20 cellular contexts compared by ENCODE assay signal in genomic region chr2:46885376-46885775, GRCh38. TPM values are rescaled to one million over a fixed set of nuclear protein-coding genes. Genes with fewer than 3 reads are reported as not detected.
A peak's percentile ranks its signal among the peaks of the same experiment; 100 is the strongest.
DNase-seq lines count a peak whose midpoint lies in the region; ATAC-seq, FAIRE-seq and TF ChIP-seq lines count a peak whose summit lies in the region.
"Had no signal": no experiment of that assay in that cellular context is flagged by ENCODE, and none has a peak within 500 bp of the region (broad histone marks: within the 10 kb centered on the region; RNA-seq: fewer than 3 reads in every experiment).

No MANE protein-coding gene starts in this region.

- no TSS peak for BruUV-seq in K562 (replicated peaks; lab: Mats Ljungman, UMichigan)

- no peaks in the 10 kb centered on the region; the same call in 1 of the 2 replicates for H4K20me1 ChIP-seq in K562 (replicated peaks; ENCODE audit: control insufficient read depth, insufficient read depth, low read length)

- H3K36me3 ChIP-seq in heart right ventricle (no peaks in the 10 kb centered on the region), K562 (ENCODE audit: control insufficient read depth, insufficient read depth, low read length) (no peaks in the 10 kb centered on the region), aorta (ENCODE audit: control insufficient read depth in 1 of 2, insufficient read depth in 2 of 2, low read length in 1 of 2) (no peaks in the 10 kb centered on the region)
- H3K36me3 ChIP-seq: uterus had no signal

- H2AFZ ChIP-seq in K562 (ENCODE audit: low read depth, low read length) = no peak overlapping the region

- H3K4me1 ChIP-seq in heart right ventricle = peaks cover 5 to 59% (median 27%) of the 10 kb centered on the region in 9 donors
- no peaks in the 10 kb centered on the region for H3K4me1 ChIP-seq in K562 (replicated peaks in 1 of 2; ENCODE audit: control insufficient read depth in 2 of 2, insufficient read depth in 2 of 2, low read length in 2 of 2)
- no peaks in the 10 kb centered on the region for H3K4me1 ChIP-seq in aorta (ENCODE audit: control insufficient read depth in 1 of 2, insufficient read depth in 2 of 2, low read length in 2 of 2)

- whole genome bisulfite sequencing in heart right ventricle, 2 donors = 56 to 70% methylated on average over 4 of the region's 4 CpGs
- 0% methylated on average over 4 of the region's 4 CpGs for WGBS in K562 (ENCODE audit: insufficient coverage, low coverage, missing lambda C conversion rate)
- 9% methylated on average over 4 of the region's 4 CpGs for WGBS in aorta, 2 donors

- TF ChIP-seq RAD21 in K562 (CRISPR knock-in tag; conservative IDR thresholded peaks at IDR 0.05 in 1 of 2, IDR thresholded peaks at IDR 0.05 in 1 of 2) = no peak

- intact Hi-C loops in heart right ventricle (cut with DNase I) = loop anchor here in 5 of 10 donors (5.0 kb wide), 2 partner anchors 233 to 253 kb away; no protein-coding TSS in a partner anchor
- intact Hi-C loops in cardiac septum (cut with DNase I) = loop anchor here (5.0 kb wide), 3 partner anchors 233 to 893 kb away; no protein-coding TSS in a partner anchor
- intact Hi-C loops in K562 (cut with micrococcal nuclease) = loop anchor here (5.0 kb wide), 2 partner anchors 253 to 437 kb away; no protein-coding TSS in a partner anchor
- intact Hi-C loops in aorta (cut with DNase I) = loop anchor here in 1 of 2 donors (5.0 kb wide), 1 partner anchor 233 kb away; no protein-coding TSS in a partner anchor

- FAIRE-seq in K562 (lab: Jason Lieb, UNC) = peak; percentile 6

- no peak for TF ChIP-seq POLR2A in K562 (conservative IDR thresholded peaks at IDR 0.05)

- ATAC-seq in heart right ventricle = no peak
- ATAC-seq in K562 = no peak
- peak; percentile 53 for ATAC-seq in aorta (ENCODE audit: low FRiP score)
- no peak for ATAC-seq in GM18520 (IDR thresholded peaks at IDR 0.05; ENCODE audit: unreplicated experiment)
- no peak for ATAC-seq in GM19452 (IDR thresholded peaks at IDR 0.05; ENCODE audit: unreplicated experiment)
- ATAC-seq: activated T-helper 17 cell treated with anti-CD3 and anti-CD28 coated beads, Interleukin-2, amount 50 U/mL, for 72 hours; mucosa of descending colon; psoas muscle had no signal

- DNase-seq in heart right ventricle = no peak
- no peak for DNase-seq in cardiac septum (ENCODE audit: low spot score)
- no peak for DNase-seq in K562 (ENCODE audit: extremely low read depth in 1 of 4, low spot score in 3 of 4)
- DNase-seq in left kidney (ENCODE audit: low read depth, low spot score) = peak; percentile 24
- DNase-seq in aorta = no peak
- no peak for DNase-seq in amygdala (lab: John Stamatoyannopoulos, UW)
- DNase-seq: activated naive CD8-positive, alpha-beta T cell treated with anti-CD3 and anti-CD28 coated beads, Interleukin-2, amount 10 ng/mL, durations not matched to agents 7 days and 5 days; cerebellar nuclear complex; effector CD8-positive, alpha-beta T cell; GF-D8; mucosa of descending colon; NCI-H1417; psoas muscle; stimulated activated CD8-positive, alpha-beta memory T cell treated with anti-CD3 and anti-CD28 coated beads, Interleukin-4, amount 100 ng/mL, for 48 hours; substantia nigra; uterus had no signal

- CTCF ChIA-PET in K562 (lab: Yijun Ruan, JAX; ENCODE audit: low intra/inter-chr PET ratio) = no interaction called here

- H3K27ac ChIP-seq in heart right ventricle (peak overlapping the region in 7 of 10 donors; percentile 3 to 84 (median 72)), K562 (ENCODE audit: extremely low read depth, low read depth, low read length) (no peak overlapping the region), aorta (ENCODE audit: low read depth in 1 of 2, low read length in 2 of 2) (peak overlapping the region in 1 of 2 donors; percentile 7)
- H3K27ac ChIP-seq: C4-2B, psoas muscle, uterus had no signal

- TF ChIP-seq CTCF in heart right ventricle (IDR thresholded peaks at IDR 0.05) (no peak), K562 (IDR thresholded peaks at IDR 0.05 in 2 of 3, conservative IDR thresholded peaks at IDR 0.05 in 1 of 3; ENCODE audit: insufficient read depth in 2 of 3, low read depth in 1 of 3, low read length in 3 of 3) (no peak)

- H3K27me3 ChIP-seq in heart right ventricle (no peaks in the 10 kb centered on the region), K562 (ENCODE audit: control insufficient read depth in 2 of 2, insufficient read depth in 2 of 2, low read length in 2 of 2) (peaks cover 14 to 51% of the 10 kb centered on the region in 2 experiments), aorta (ENCODE audit: control insufficient read depth in 1 of 2, insufficient read depth in 2 of 2, low read length in 1 of 2) (no peaks in the 10 kb centered on the region)
- H3K27me3 ChIP-seq: uterus had no signal

- H3K4me3 ChIP-seq in heart right ventricle = no peak overlapping the region
- no peak overlapping the region for H3K4me3 ChIP-seq in K562
- H3K4me3 ChIP-seq in aorta (ENCODE audit: low read length in 2 of 2) = no peak overlapping the region
- H3K4me3 ChIP-seq: mucosa of descending colon, psoas muscle, uterus had no signal

- no peak overlapping the region for H3K4me2 ChIP-seq in K562 (ENCODE audit: insufficient read depth, low read length)

- H3K9me3 ChIP-seq in heart right ventricle (no peaks in the 10 kb centered on the region), K562 (replicated peaks; ENCODE audit: control insufficient read depth, insufficient read depth, low read depth, low read length) (no peaks in the 10 kb centered on the region), aorta (ENCODE audit: control insufficient read depth, low read length) (no peaks in the 10 kb centered on the region)
- H3K9me3 ChIP-seq: mucosa of descending colon, psoas muscle, uterus had no signal

- no peak overlapping the region for H3K9ac ChIP-seq in K562 (ENCODE audit: insufficient read depth in 1 of 2, low read depth in 2 of 2, low read length in 2 of 2)

- no peaks in the 10 kb centered on the region for H3K79me2 ChIP-seq in K562 (ENCODE audit: control insufficient read depth, insufficient read depth, low read length)

- no peaks in the 10 kb centered on the region for H3K9me1 ChIP-seq in K562 (ENCODE audit: control insufficient read depth, insufficient read depth, low read length)

- in situ Hi-C loops in K562 (cut with MboI) = loop anchor here (5.0 kb wide), 1 partner anchor 233 kb away; no protein-coding TSS in a partner anchor

- TF ChIP-seq EP300 in K562 (IDR thresholded peaks at IDR 0.05; ENCODE audit: low read length) = no peak

- POLR2A ChIA-PET in K562 (lab: Yijun Ruan, JAX) = interaction anchor here (0.9 to 1.5 kb wide), 5 partner anchors 9 to 267 kb away, joined by 3 to 4 read pairs (median 3); no protein-coding TSS in a partner anchor

TF ChIP-seq in K562, 482 proteins besides CTCF, POLR2A, EP300 and RAD21 (continues in another document):
- TF ChIP-seq ETV5 (CRISPR knock-in tag; IDR thresholded peaks at IDR 0.05; ENCODE audit: low read depth) (no peak), CBFA2T3 (IDR thresholded peaks at IDR 0.05) (no peak), ARNT (IDR thresholded peaks at IDR 0.05) (no peak)

RNA-seq across cellular contexts. Expression of gene MCFD2, which starts 30.2 kb away (rescaled TPM):
- total RNA-seq in heart right ventricle (10 to 100 TPM; 47.8 to 88.4 (median 54.0) TPM), cardiac septum (55.1 TPM), K562 (2014; rRNA removed) (78.6 and 82.9 TPM in 2 replicates), K562 (2014; rRNA removed; fragmentation: Illumina TruSeq; extraction: Trizol) (99.4 and 117 TPM in 2 replicates), K562 (2015; rRNA removed; fragmentation: Illumina TruSeq; extraction: Trizol) (95.8 and 100 TPM in 2 replicates), K562 (2021) (115 and 125 TPM in 2 replicates), aorta (100 to 1,000 TPM; 122 to 165 TPM)
- polyA plus RNA-seq in heart right ventricle (10 to 100 TPM; 13.2 to 53.4 TPM), K562 (2011; rRNA removed) (165 and 201 TPM in 2 replicates), K562 (2014; fragmentation: Illumina TruSeq; extraction: Trizol) (110 and 123 TPM in 2 replicates), K562 (2014; fragmentation: Nextera tagmentation; extraction: Ambion mirVana) (100 to 1,000 TPM; 217 to 237 TPM), K562 (2014; rRNA removed) (94.0 and 99.3 TPM in 2 replicates), aorta (10 to 100 TPM; 50.1 to 53.3 TPM)
- total RNA-seq in K562 (2011; cell fraction: chromatin; rRNA removed; ENCODE audit: low replicate concordance) = 97.6 and 157 TPM in 2 replicates
- total RNA-seq in K562 (2011; cell fraction: nucleolus; rRNA removed) = 127 and 128 TPM in 2 replicates
- total RNA-seq in K562 (2011; cell fraction: nucleoplasm; rRNA removed) = 152 and 201 TPM in 2 replicates
- 73.3 and 94.0 TPM in 2 replicates for polyA plus RNA-seq in K562 (2011; cell fraction: cytosol; rRNA removed)
- polyA plus RNA-seq in K562 (2011; cell fraction: nucleus; rRNA removed) = 44.7 and 52.8 TPM in 2 replicates
- polyA plus RNA-seq in K562 (2012) = 122 and 156 TPM in 2 replicates
- 227 and 238 TPM in 2 replicates for polyA minus RNA-seq in K562 (2011; rRNA and poly(A)+ RNA removed)
- polyA minus RNA-seq in K562 (2011; cell fraction: cytosol; rRNA and poly(A)+ RNA removed) = 45.9 and 53.0 TPM in 2 replicates
- 34.2 and 54.3 TPM in 2 replicates for polyA minus RNA-seq in K562 (2011; cell fraction: nucleus; rRNA and poly(A)+ RNA removed)

RNA-seq across cellular contexts. Expression of gene TTC7A, which starts 55.6 kb away (rescaled TPM):
- total RNA-seq in heart right ventricle (10 to 100 TPM in 2 of 10 donors, 1 to 10 TPM in 8; 4.8 to 11.4 (median 6.7) TPM), cardiac septum (7.4 TPM), K562 (2014; rRNA removed) (9.3 and 10.9 TPM in 2 replicates), K562 (2014; rRNA removed; fragmentation: Illumina TruSeq; extraction: Trizol) (4.2 and 4.8 TPM in 2 replicates), K562 (2015; rRNA removed; fragmentation: Illumina TruSeq; extraction: Trizol) (5.8 and 5.9 TPM in 2 replicates), K562 (2021) (14.5 and 15.0 TPM in 2 replicates), aorta (10 to 100 TPM; 29.7 to 53.2 TPM)
- polyA plus RNA-seq in heart right ventricle (10 to 100 TPM in 1 of 2 donors, 1 to 10 TPM in 1; 6.0 to 11.0 TPM), K562 (2011; rRNA removed) (7.1 and 9.3 TPM in 2 replicates), K562 (2014; fragmentation: Illumina TruSeq; extraction: Trizol) (7.7 and 8.8 TPM in 2 replicates), K562 (2014; fragmentation: Nextera tagmentation; extraction: Ambion mirVana) (under 1 TPM; 0.68 to 0.70 TPM), K562 (2014; rRNA removed) (6.8 and 7.7 TPM in 2 replicates), aorta (10 to 100 TPM; 12.0 to 24.3 TPM)
- total RNA-seq in K562 (2011; cell fraction: chromatin; rRNA removed; ENCODE audit: low replicate concordance) = 30.2 and 61.4 TPM in 2 replicates
- 25.0 and 33.5 TPM in 2 replicates for total RNA-seq in K562 (2011; cell fraction: nucleolus; rRNA removed)
- 22.7 and 28.2 TPM in 2 replicates for total RNA-seq in K562 (2011; cell fraction: nucleoplasm; rRNA removed)
- polyA plus RNA-seq in K562 (2011; cell fraction: cytosol; rRNA removed) = 5.9 and 9.1 TPM in 2 replicates
- 26.0 and 36.1 TPM in 2 replicates for polyA plus RNA-seq in K562 (2011; cell fraction: nucleus; rRNA removed)
- polyA plus RNA-seq in K562 (2012) = 10.1 and 12.3 TPM in 2 replicates
- 7.8 and 7.9 TPM in 2 replicates for polyA minus RNA-seq in K562 (2011; rRNA and poly(A)+ RNA removed)
- 5.4 and 8.4 TPM in 2 replicates for polyA minus RNA-seq in K562 (2011; cell fraction: cytosol; rRNA and poly(A)+ RNA removed)
- polyA minus RNA-seq in K562 (2011; cell fraction: nucleus; rRNA and poly(A)+ RNA removed) = 16.6 and 18.9 TPM in 2 replicates
